Comparison of ENCODE assay signal across 8 cellular contexts in genomic region chr10:30002438-30003266, GRCh38. TPM values are rescaled to one million over a fixed set of nuclear protein-coding genes. Genes with fewer than 3 reads are reported as not detected.
DNase-seq lines count a peak whose midpoint lies in the region; ATAC-seq, FAIRE-seq and TF ChIP-seq lines count a peak whose summit lies in the region.

No MANE protein-coding gene starts in this region.

- no peak overlapping the region for H3K4me3 Mint-ChIP-seq in activated T-helper 1 cell treated with anti-CD3 and anti-CD28 coated beads, Interleukin-12 subunit alpha, Interleukin-12 subunit beta, Interleukin-2, Interleukin-4 antibody, amounts not matched to agents 30 ng/mL and 10 ng/mL and 1 ng/mL, durations not matched to agents 14 hours and 24 hours and 36 hours

- H3K9me3 ChIP-seq in pancreas (no peaks in the 10 kb centered on the region), thyroid gland (no peaks in the 10 kb centered on the region)

- TF ChIP-seq CTCF in pancreas (IDR thresholded peaks at IDR 0.05), result peak; percentile 41 to 82 (median 63)
- peak; percentile 69 to 91 (median 83) for TF ChIP-seq CTCF in thyroid gland (IDR thresholded peaks at IDR 0.05)

- no peak overlapping the region for H3K27ac Mint-ChIP-seq in activated T-helper 1 cell treated with anti-CD3 and anti-CD28 coated beads, Interleukin-12 subunit alpha, Interleukin-12 subunit beta, Interleukin-2, Interleukin-4 antibody, amounts not matched to agents 30 ng/mL and 10 ng/mL and 1 ng/mL, durations not matched to agents 14 hours and 24 hours and 36 hours

- H3K36me3 ChIP-seq in pancreas, result no peaks in the 10 kb centered on the region
- H3K36me3 ChIP-seq in thyroid gland, result no peaks in the 10 kb centered on the region

- H3K4me1 ChIP-seq in pancreas (no peaks in the 10 kb centered on the region), thyroid gland (peaks cover 0 to 31% of the 10 kb centered on the region in 2 donors)

- H3K9me3 Mint-ChIP-seq in activated T-helper 1 cell treated with anti-CD3 and anti-CD28 coated beads, Interleukin-12 subunit alpha, Interleukin-12 subunit beta, Interleukin-2, Interleukin-4 antibody, amounts not matched to agents 30 ng/mL and 10 ng/mL and 1 ng/mL, durations not matched to agents 14 hours and 24 hours and 36 hours, result no peaks in the 10 kb centered on the region

- WGBS in pancreas, 2 donors, result 26 to 29% methylated on average over 16 of the region's 16 CpGs
- 43 to 56% methylated on average over 15 to 16 of the region's 16 CpGs for WGBS in thyroid gland, 2 donors

- no peaks in the 10 kb centered on the region for H3K36me3 Mint-ChIP-seq in activated T-helper 1 cell treated with anti-CD3 and anti-CD28 coated beads, Interleukin-12 subunit alpha, Interleukin-12 subunit beta, Interleukin-2, Interleukin-4 antibody, amounts not matched to agents 30 ng/mL and 10 ng/mL and 1 ng/mL, durations not matched to agents 14 hours and 24 hours and 36 hours (ENCODE audit: low read depth)

- FAIRE-seq in pancreas (lab: Jason Lieb, UNC), result no peak

- no peak for TF ChIP-seq POLR2A in thyroid gland (IDR thresholded peaks at IDR 0.05)

- intact Hi-C loops in activated T-helper 1 cell treated with anti-CD3 and anti-CD28 coated beads, Interleukin-12 subunit alpha, Interleukin-12 subunit beta, Interleukin-2, Interleukin-4 antibody, amounts not matched to agents 30 ng/mL and 10 ng/mL and 1 ng/mL, durations not matched to agents 14 hours and 24 hours and 36 hours (cut with micrococcal nuclease), result loop anchor here (2.0 to 5.0 kb wide), 2 partner anchors 24 to 55 kb away; partner anchors contain the start of gene JCAD
- intact Hi-C loops in pancreas (cut with DNase I), result loop anchor here in 1 of 3 donors (10.0 kb wide), 1 partner anchor 242 kb away; no protein-coding TSS in a partner anchor
- intact Hi-C loops in thyroid gland (cut with DNase I), result loop anchor here (5.0 kb wide), 1 partner anchor 240 kb away; no protein-coding TSS in a partner anchor

- peaks cover 29% of the 10 kb centered on the region for H3K27me3 Mint-ChIP-seq in activated T-helper 1 cell treated with anti-CD3 and anti-CD28 coated beads, Interleukin-12 subunit alpha, Interleukin-12 subunit beta, Interleukin-2, Interleukin-4 antibody, amounts not matched to agents 30 ng/mL and 10 ng/mL and 1 ng/mL, durations not matched to agents 14 hours and 24 hours and 36 hours (ENCODE audit: insufficient read depth)

- H3K4me1 Mint-ChIP-seq in activated T-helper 1 cell treated with anti-CD3 and anti-CD28 coated beads, Interleukin-12 subunit alpha, Interleukin-12 subunit beta, Interleukin-2, Interleukin-4 antibody, amounts not matched to agents 30 ng/mL and 10 ng/mL and 1 ng/mL, durations not matched to agents 14 hours and 24 hours and 36 hours (ENCODE audit: low read depth), result peaks cover 29% of the 10 kb centered on the region

- DNase-seq in GM03348 (ENCODE audit: low spot score) (peak; percentile 84), HPDE6-E6E7 (ENCODE audit: extremely low spot score) (peak; percentile 48), RPMI7951 (ENCODE audit: low read depth) (peak; percentile 79), foreskin melanocyte (peak; percentile 14), pancreas (peak; percentile 57 to 93 (median 76)), thyroid gland (peak; percentile 88 to 90), OCI-M2 (lab: John Stamatoyannopoulos, UW; ENCODE audit: unreplicated experiment) (no peak)
- peak; percentile 43 for DNase-seq in activated T-helper 1 cell treated with anti-CD3 and anti-CD28 coated beads, Interleukin-12 subunit alpha, Interleukin-12 subunit beta, Interleukin-2, Interleukin-4 antibody, amounts not matched to agents 30 ng/mL and 10 ng/mL and 1 ng/mL, durations not matched to agents 14 hours and 24 hours and 36 hours (ENCODE audit: low spot score)

- no peak overlapping the region for H3K4me3 ChIP-seq in pancreas
- no peak overlapping the region for H3K4me3 ChIP-seq in thyroid gland (replicated peaks in 1 of 3)

- peak; percentile 82 to 93 (median 88) for ATAC-seq in pancreas

- H3K27me3 ChIP-seq in pancreas (peaks cover 0 to 2% (median 0%) of the 10 kb centered on the region in 4 donors), thyroid gland (no peaks in the 10 kb centered on the region)

- H3K27ac ChIP-seq in pancreas (no peak overlapping the region), thyroid gland (peak overlapping the region in 1 of 3 donors; percentile 57)

RNA-seq across cellular contexts. Expression of gene JCAD, which starts 56.7 kb away (rescaled TPM):
- 0.49 and 1.2 TPM in 2 replicates for total RNA-seq in RPMI7951 (2014; rRNA removed; shearing (Covaris generic))
- 0.15 and 0.31 TPM in 2 replicates for total RNA-seq in activated T-helper 1 cell treated with anti-CD3 and anti-CD28 coated beads, Interleukin-12 subunit alpha, Interleukin-12 subunit beta, Interleukin-2, Interleukin-4 antibody, amounts not matched to agents 30 ng/mL and 10 ng/mL and 1 ng/mL, durations not matched to agents 14 hours and 24 hours and 36 hours
- 10 to 100 TPM; 19.3 to 48.2 (median 26.2) TPM for total RNA-seq in pancreas
- 10 to 100 TPM in 1 of 2 donors, 1 to 10 TPM in 1; 10.0 to 14.6 TPM for polyA plus RNA-seq in pancreas
- total RNA-seq in thyroid gland, result 10 to 100 TPM; 26.6 to 38.5 (median 28.1) TPM
